ENCODE assay signal across 11 cellular contexts in the genomic region with DNA sequence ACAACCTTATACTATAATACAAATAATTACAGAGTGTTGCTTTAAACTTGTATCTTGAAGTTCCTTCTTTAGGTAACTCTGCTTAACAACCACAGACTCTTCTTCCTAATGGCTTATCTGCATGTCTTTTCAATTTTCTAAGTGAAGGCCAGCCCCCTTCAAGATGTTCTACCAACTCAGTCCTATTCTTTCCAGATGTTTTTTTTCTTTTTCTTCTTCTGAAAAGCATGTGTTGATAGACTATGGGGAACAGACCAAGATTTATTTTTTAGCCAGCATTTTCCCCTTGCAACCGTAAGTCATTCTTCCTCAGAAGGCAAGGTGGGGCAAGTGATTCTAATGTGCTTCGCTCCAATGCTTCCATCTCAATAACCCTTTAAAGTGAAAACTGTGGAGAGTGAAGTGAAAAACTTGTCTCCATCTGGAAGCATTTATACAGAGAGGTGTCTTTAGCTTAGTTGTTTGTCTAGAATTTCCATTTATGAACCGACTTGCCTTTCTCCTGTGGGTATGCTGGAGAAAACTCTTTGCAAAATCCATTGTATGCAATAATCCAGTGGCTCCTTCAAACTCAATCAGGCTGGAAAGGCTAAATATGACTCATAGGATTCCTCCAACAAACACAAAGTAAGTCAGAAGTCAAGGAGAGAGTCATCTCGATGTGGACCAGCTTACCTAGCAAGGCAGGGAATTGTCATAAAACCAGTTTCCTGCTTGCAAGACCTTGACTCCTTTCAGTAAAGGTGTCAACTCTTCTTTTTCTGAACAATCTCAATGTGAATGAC.
DNase-seq lines count a peak whose midpoint lies in the region; ATAC-seq and TF ChIP-seq lines count a peak whose summit lies in the region.
"Had no signal": no experiment of that assay in that cellular context is flagged by ENCODE, and none has a peak within 500 bp of the region (broad histone marks: within the 10 kb centered on the region; RNA-seq: fewer than 3 reads in every experiment).

No MANE protein-coding gene starts in this region.

- intact Hi-C loops in tibial artery (cut with DNase I; ENCODE audit: low total_unique reads), result no loop called here

- peak overlapping the region; percentile 74 for H3K27ac ChIP-seq in hepatocyte
- H3K27ac ChIP-seq in tibial artery, result peak overlapping the region; percentile 42 to 47
- H3K27ac ChIP-seq: SJCRH30 had no signal

- 63% methylated on average over 4 of the region's 4 CpGs for WGBS in hepatocyte (ENCODE audit: low lambda C conversion rate, missing lambda C conversion rate)

- no peak for TF ChIP-seq CTCF in hepatocyte (IDR thresholded peaks at IDR 0.05; ENCODE audit: poor library complexity)
- TF ChIP-seq CTCF in tibial artery (IDR thresholded peaks at IDR 0.05), result no peak

- no peaks in the 10 kb centered on the region for H3K27me3 Mint-ChIP-seq in activated CD8-positive, alpha-beta memory T cell treated with anti-CD3 and anti-CD28 coated beads, Interleukin-2, amount 10 ng/mL, durations not matched to agents 7 days and 5 days

- H3K9me3 Mint-ChIP-seq in activated CD8-positive, alpha-beta memory T cell treated with anti-CD3 and anti-CD28 coated beads, Interleukin-2, amount 10 ng/mL, durations not matched to agents 7 days and 5 days (ENCODE audit: low read depth), result no peaks in the 10 kb centered on the region
- H3K9me3 Mint-ChIP-seq in activated naive CD4-positive, alpha-beta T cell treated with anti-CD3 and anti-CD28 coated beads, Interleukin-2, amount 50 U/mL, for 72 hours, result peaks cover 0 to 6% of the 10 kb centered on the region in 2 donors

- no peak overlapping the region for H3K4me3 Mint-ChIP-seq in activated CD8-positive, alpha-beta memory T cell treated with anti-CD3 and anti-CD28 coated beads, Interleukin-2, amount 10 ng/mL, durations not matched to agents 7 days and 5 days

- no peaks in the 10 kb centered on the region for H3K36me3 ChIP-seq in hepatocyte (replicated peaks; ENCODE audit: insufficient read depth, low read depth)
- H3K36me3 ChIP-seq in tibial artery, result no peaks in the 10 kb centered on the region
- H3K36me3 ChIP-seq: SJCRH30 had no signal

- CTCF ChIA-PET in activated CD8-positive, alpha-beta memory T cell treated with anti-CD3 and anti-CD28 coated beads, Interleukin-2, amount 10 ng/mL, durations not matched to agents 7 days and 5 days (lab: Charles Lee), result interaction anchor here (1.2 to 2.3 kb wide), 3 partner anchors 8 to 84 kb away, joined by 4 to 10 read pairs (median 6); a partner anchor contains a TSS

- H3K36me3 Mint-ChIP-seq in activated CD8-positive, alpha-beta memory T cell treated with anti-CD3 and anti-CD28 coated beads, Interleukin-2, amount 10 ng/mL, durations not matched to agents 7 days and 5 days, result peaks cover 10% of the 10 kb centered on the region
- H3K36me3 Mint-ChIP-seq in activated naive CD4-positive, alpha-beta T cell treated with anti-CD3 and anti-CD28 coated beads, Interleukin-2, amount 50 U/mL, for 72 hours, result peaks cover 14 to 30% of the 10 kb centered on the region in 2 donors

- no peaks in the 10 kb centered on the region for H3K9me3 ChIP-seq in hepatocyte (ENCODE audit: low read depth)
- H3K9me3 ChIP-seq in tibial artery, result no peaks in the 10 kb centered on the region
- H3K9me3 ChIP-seq: SJCRH30 had no signal

- peaks cover 56% of the 10 kb centered on the region for H3K79me2 ChIP-seq in hepatocyte

- no peaks in the 10 kb centered on the region for H4K20me1 ChIP-seq in hepatocyte (ENCODE audit: insufficient read depth, poor library complexity, severe bottlenecking)

- no peak for DNase-seq in activated CD8-positive, alpha-beta memory T cell treated with anti-CD3 and anti-CD28 coated beads, Interleukin-2, amount 10 ng/mL, durations not matched to agents 7 days and 5 days
- no peak for DNase-seq in activated CD8-positive, alpha-beta memory T cell treated with anti-CD3 and anti-CD28 coated beads, Interleukin-2, amount 50 U/mL, for 4 hours
- DNase-seq in activated naive CD4-positive, alpha-beta T cell treated with anti-CD3 and anti-CD28 coated beads, Interleukin-2, amount 50 U/mL, for 72 hours (ENCODE audit: low spot score in 2 of 2), result no peak
- DNase-seq in hepatocyte (ENCODE audit: low spot score), result peak; percentile 53
- DNase-seq in tibial artery, result no peak
- no peak for DNase-seq in DMS153 treated with DMSO at 0.1 percent for 48 hours (lab: John Stamatoyannopoulos, UW; ENCODE audit: unreplicated experiment)
- no peak for DNase-seq in NCI-H1048 (lab: John Stamatoyannopoulos, UW)
- DNase-seq in RPMI8226, result no peak
- DNase-seq: AML-193, head of caudate nucleus, SJCRH30 had no signal

- no peaks in the 10 kb centered on the region for H3K9me2 ChIP-seq in hepatocyte (replicated peaks; ENCODE audit: insufficient read depth)

- H3K4me1 ChIP-seq in hepatocyte (ENCODE audit: insufficient read depth), result peaks cover 35% of the 10 kb centered on the region
- peaks cover 0 to 82% (median 47%) of the 10 kb centered on the region in 4 donors for H3K4me1 ChIP-seq in tibial artery
- H3K4me1 ChIP-seq: SJCRH30 had no signal

- H3K4me3 ChIP-seq in hepatocyte (no peak overlapping the region), tibial artery (no peak overlapping the region)
- H3K4me3 ChIP-seq: SJCRH30 had no signal

- peak overlapping the region; percentile 42 for H3K4me2 ChIP-seq in hepatocyte

- no peaks in the 10 kb centered on the region for H3K27me3 ChIP-seq in hepatocyte
- H3K27me3 ChIP-seq in tibial artery, result no peaks in the 10 kb centered on the region
- H3K27me3 ChIP-seq: SJCRH30 had no signal

- H3K4me1 Mint-ChIP-seq in activated CD8-positive, alpha-beta memory T cell treated with anti-CD3 and anti-CD28 coated beads, Interleukin-2, amount 10 ng/mL, durations not matched to agents 7 days and 5 days, result peaks cover 76% of the 10 kb centered on the region

- no peak overlapping the region for H2AFZ ChIP-seq in hepatocyte

- ATAC-seq in activated CD8-positive, alpha-beta memory T cell treated with anti-CD3 and anti-CD28 coated beads, Interleukin-2, amount 10 ng/mL, durations not matched to agents 7 days and 5 days, result no peak
- peak; percentile 19 to 56 for ATAC-seq in activated naive CD4-positive, alpha-beta T cell treated with anti-CD3 and anti-CD28 coated beads, Interleukin-2, amount 50 U/mL, for 72 hours

- H3K27ac Mint-ChIP-seq in activated CD8-positive, alpha-beta memory T cell treated with anti-CD3 and anti-CD28 coated beads, Interleukin-2, amount 10 ng/mL, durations not matched to agents 7 days and 5 days, result peak overlapping the region; percentile 96
- H3K27ac Mint-ChIP-seq in activated naive CD4-positive, alpha-beta T cell treated with anti-CD3 and anti-CD28 coated beads, Interleukin-2, amount 50 U/mL, for 72 hours, result peak overlapping the region; percentile 82 to 91
